In the genomic region with DNA sequence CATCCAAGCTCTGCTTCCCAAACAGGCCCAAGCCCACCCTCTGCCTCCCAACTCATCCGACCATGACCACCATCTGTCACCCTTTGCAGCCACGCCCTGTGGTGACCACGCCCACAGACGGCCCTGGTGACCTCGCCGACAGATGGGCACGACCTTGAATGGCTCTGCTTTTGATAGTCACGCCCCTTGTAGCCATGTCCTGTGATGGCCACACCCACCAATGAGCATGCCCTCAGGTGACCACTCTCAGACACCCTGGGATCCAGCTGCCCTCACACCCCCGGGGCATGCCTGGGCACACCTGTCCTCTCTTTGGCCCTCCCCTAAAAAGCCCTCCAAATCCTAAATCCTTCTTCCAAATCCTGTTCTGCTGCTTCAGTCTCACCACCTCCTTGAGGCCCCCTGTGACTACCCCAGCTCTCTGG, we compare ENCODE assay signal across 8 cellular contexts. TPM values are rescaled to one million over a fixed set of nuclear protein-coding genes. Genes with fewer than 3 reads are reported as not detected.
DNase-seq lines count a peak whose midpoint lies in the region; ATAC-seq, FAIRE-seq and TF ChIP-seq lines count a peak whose summit lies in the region.

No MANE protein-coding gene starts in this region.

- ATAC-seq in upper lobe of left lung (ENCODE audit: low FRiP score in 2 of 2) (no peak), HG02571 (IDR thresholded peaks at IDR 0.05; ENCODE audit: unreplicated experiment) (no peak)

- no peak for FAIRE-seq in kidney (lab: Jason Lieb, UNC)

- intact Hi-C loops in ascending aorta (cut with DNase I), result loop anchor here (10.0 kb wide), 1 partner anchor 803 kb away; a partner anchor contains a TSS
- intact Hi-C loops in kidney (cut with DNase I), result no loop called here

- TF ChIP-seq CTCF in ascending aorta (IDR thresholded peaks at IDR 0.05) (no peak), kidney (IDR thresholded peaks at IDR 0.05; ENCODE audit: borderline replicate concordance, extremely low read depth, insufficient read depth) (no peak), upper lobe of left lung (IDR thresholded peaks at IDR 0.05) (no peak)

- no peak for TF ChIP-seq POLR2A in upper lobe of left lung (IDR thresholded peaks at IDR 0.05)

- TF ChIP-seq EP300 in upper lobe of left lung (IDR thresholded peaks at IDR 0.05), result no peak

- H3K36me3 ChIP-seq in HUES48 (ENCODE audit: control insufficient read depth, insufficient read depth, low read length) (no peaks in the 10 kb centered on the region), ascending aorta (no peaks in the 10 kb centered on the region), kidney (ENCODE audit: control insufficient read depth in 1 of 2, insufficient read depth in 2 of 2, low read length in 2 of 2) (no peaks in the 10 kb centered on the region), upper lobe of left lung (no peaks in the 10 kb centered on the region)

- in situ Hi-C loops in ACHN (cut with HindIII; ENCODE audit: low pct_ligation_motif_present, low pct_unique_long_range_greater_than_20kb, low sequenced_read_pairs), result no loop called here

- no peaks in the 10 kb centered on the region for H3K9me3 ChIP-seq in HUES48 (ENCODE audit: control insufficient read depth, insufficient read depth, low read length)
- no peaks in the 10 kb centered on the region for H3K9me3 ChIP-seq in ascending aorta
- H3K9me3 ChIP-seq in kidney (ENCODE audit: control insufficient read depth in 1 of 2, low read length in 2 of 2), result no peaks in the 10 kb centered on the region
- H3K9me3 ChIP-seq in upper lobe of left lung, result no peaks in the 10 kb centered on the region

- H3K27ac ChIP-seq in HUES48 (ENCODE audit: low read depth, low read length) (no peak overlapping the region), ascending aorta (no peak overlapping the region), kidney (ENCODE audit: low read depth in 2 of 2, low read length in 2 of 2) (peak overlapping the region in 1 of 2 donors; percentile 85), upper lobe of left lung (peak overlapping the region in 1 of 4 donors; percentile 81)

- H3K27me3 ChIP-seq in HUES48 (ENCODE audit: control insufficient read depth, insufficient read depth, low read length), result no peaks in the 10 kb centered on the region
- no peaks in the 10 kb centered on the region for H3K27me3 ChIP-seq in ascending aorta
- H3K27me3 ChIP-seq in upper lobe of left lung, result no peaks in the 10 kb centered on the region

- H3K4me1 ChIP-seq in HUES48 (ENCODE audit: control insufficient read depth, insufficient read depth, low read length) (peaks cover 11% of the 10 kb centered on the region), ascending aorta (peaks cover 0 to 7% of the 10 kb centered on the region in 2 donors), kidney (ENCODE audit: control insufficient read depth in 1 of 2, insufficient read depth in 1 of 2, low read depth in 1 of 2, low read length in 2 of 2) (peaks cover 14 to 19% of the 10 kb centered on the region in 2 donors), upper lobe of left lung (peaks cover 13 to 16% (median 15%) of the 10 kb centered on the region in 4 donors)

- DNase-seq in A172 (ENCODE audit: low spot score) (peak; percentile 14), ascending aorta (ENCODE audit: low spot score in 2 of 2) (peak in 1 of 2 donors; percentile 39), kidney (peak; percentile 76), upper lobe of left lung (peak; percentile 28 to 77), ACHN (no peak)
- DNase-seq in stimulated activated CD4-positive, alpha-beta T cell treated with anti-CD3 and anti-CD28 coated beads, Interleukin-1b, Interleukin-23, amount 100 ng/mL, for 48 hours, result no peak

- H3K9ac ChIP-seq in HUES48 (ENCODE audit: low read depth, low read length) (no peak overlapping the region), kidney (ENCODE audit: low read length in 2 of 2) (peak overlapping the region in 1 of 2 donors; percentile 91)

- WGBS in upper lobe of left lung, 2 donors, result 45 to 75% methylated on average over 6 to 9 of the region's 9 CpGs

- peak overlapping the region; percentile 90 for H3K4me3 ChIP-seq in HUES48 (ENCODE audit: low read depth, low read length)
- H3K4me3 ChIP-seq in ascending aorta, result peak overlapping the region; percentile 75 to 76
- H3K4me3 ChIP-seq in kidney (ENCODE audit: low read length in 2 of 2), result peak overlapping the region; percentile 78 to 92
- peak overlapping the region in 3 of 4 donors; percentile 50 to 73 (median 71) for H3K4me3 ChIP-seq in upper lobe of left lung

RNA-seq across cellular contexts. Expression of a gene that starts 51.0 kb away (rescaled TPM):
- 110 TPM in 2 replicates for total RNA-seq in A172 (2014; rRNA removed; shearing (Covaris generic))
- total RNA-seq in ascending aorta, result 46.4 TPM
- 163 TPM for total RNA-seq in kidney
- polyA plus RNA-seq in kidney (ENCODE audit: insufficient read depth, low read depth, low replicate concordance), result 40.4 TPM
- 100 to 1,000 TPM in 2 of 6 donors, 10 to 100 TPM in 4; 14.5 to 135 (median 57.7) TPM for total RNA-seq in upper lobe of left lung

Comparison
In these comparisons a context has a peak if more than half of its experiments do, and no peak if none do; other contexts are left out.
1. DNase-seq: peak in A172 (single experiment), kidney (single experiment) and upper lobe of left lung (2 of 2); none in stimulated activated CD4-positive, alpha-beta T cell treated with anti-CD3 and anti-CD28 coated beads, Interleukin-1b, Interleukin-23, amount 100 ng/mL, for 48 hours (single experiment) and ACHN (single experiment).
2. Peak in every context shown above with its lines, with median percentiles within 50 percentile points of each other: H3K4me3 ChIP-seq.